ENCODE assay signal across 1 cellular context in genomic region chr19:35559281-35559659, GRCh38.
A peak's percentile ranks its signal among the peaks of the same experiment; 100 is the strongest.
TF ChIP-seq lines count a peak whose summit lies in the region.

No MANE protein-coding gene starts in this region.

TF ChIP-seq in GM12878, 131 proteins besides CTCF, POLR2A, EP300 and RAD21 (continues in another document):
- TF ChIP-seq SMAD1 (IDR thresholded peaks at IDR 0.05; ENCODE audit: low read depth, partially characterized antibody): no peak
- no peak for TF ChIP-seq RUNX3 (IDR thresholded peaks at IDR 0.05; ENCODE audit: low read length)
- no peak for TF ChIP-seq BCL3 (IDR thresholded peaks at IDR 0.05; ENCODE audit: borderline replicate concordance, insufficient read depth, low read depth, low read length, poor library complexity, severe bottlenecking)
- 0 out of 2 replicates have a peak, but pooled peaks have one; percentile 24 for TF ChIP-seq CREB1 (IDR thresholded peaks at IDR 0.05; ENCODE audit: low read depth)
- TF ChIP-seq MXI1 (IDR thresholded peaks at IDR 0.05; ENCODE audit: low read depth, low read length): peak; percentile 72
- TF ChIP-seq ZNF274 (IDR thresholded peaks at IDR 0.05; ENCODE audit: insufficient read depth, insufficient read length): no peak
- TF ChIP-seq ELK1 (IDR thresholded peaks at IDR 0.05; ENCODE audit: low read depth, low read length): no peak
- no peak for TF ChIP-seq ESRRA (IDR thresholded peaks at IDR 0.05; ENCODE audit: low read length)
- TF ChIP-seq PML (IDR thresholded peaks at IDR 0.05; ENCODE audit: low read length): no peak
- peak; percentile 39; the same call in 1 of the 2 replicates for TF ChIP-seq NBN (IDR thresholded peaks at IDR 0.05)
- TF ChIP-seq IKZF2 (IDR thresholded peaks at IDR 0.05): no peak
- no peak for TF ChIP-seq SRF (IDR thresholded peaks at IDR 0.05; ENCODE audit: low read depth in 2 of 2, low read length in 2 of 2)
- no peak for TF ChIP-seq E4F1 (IDR thresholded peaks at IDR 0.05; ENCODE audit: borderline replicate concordance, partially characterized antibody)
- TF ChIP-seq SMARCA5 (IDR thresholded peaks at IDR 0.05): no peak
- no peak for TF ChIP-seq RELA (IDR thresholded peaks at IDR 0.05; ENCODE audit: borderline replicate concordance, partially characterized antibody)
- TF ChIP-seq MEF2B (IDR thresholded peaks at IDR 0.05; ENCODE audit: partially characterized antibody, poor library complexity, severe bottlenecking): peak; percentile 94
- TF ChIP-seq SUZ12 (IDR thresholded peaks at IDR 0.05; ENCODE audit: unreplicated experiment): no peak
- TF ChIP-seq ZNF384 (IDR thresholded peaks at IDR 0.05; ENCODE audit: borderline replicate concordance, low read depth, low read length): no peak
- TF ChIP-seq DPF2 (IDR thresholded peaks at IDR 0.05): 0 out of 2 replicates have a peak, but pooled peaks have one; percentile 11
- no peak for TF ChIP-seq PAX5 (IDR thresholded peaks at IDR 0.05; ENCODE audit: borderline replicate concordance, low read depth, low read length)
- peak; percentile 90 for TF ChIP-seq RFX5 (IDR thresholded peaks at IDR 0.05; ENCODE audit: low read depth, low read length)
- peak; percentile 89 for TF ChIP-seq REST (IDR thresholded peaks at IDR 0.05; ENCODE audit: low read depth, low read length)
- no peak for TF ChIP-seq CBX3 (IDR thresholded peaks at IDR 0.05; ENCODE audit: borderline replicate concordance, low read depth)
- TF ChIP-seq ATF7 (IDR thresholded peaks at IDR 0.05; ENCODE audit: low read depth): no peak
- TF ChIP-seq TCF12 (IDR thresholded peaks at IDR 0.05; ENCODE audit: low read depth, low read length): no peak
- TF ChIP-seq CEBPZ (IDR thresholded peaks at IDR 0.05; ENCODE audit: low read depth, low read length): no peak
- TF ChIP-seq ZNF217 (IDR thresholded peaks at IDR 0.05): no peak
- TF ChIP-seq TAF1 (IDR thresholded peaks at IDR 0.05; ENCODE audit: borderline replicate concordance, low read depth, low read length): no peak
- TF ChIP-seq BCL11A (IDR thresholded peaks at IDR 0.05; ENCODE audit: low read depth, low read length): no peak
- TF ChIP-seq ETV6 (conservative IDR thresholded peaks at IDR 0.05 in 1 of 2, IDR thresholded peaks at IDR 0.05 in 1 of 2; ENCODE audit: borderline replicate concordance in 1 of 2, low read depth in 1 of 2): no peak
- TF ChIP-seq NKRF (conservative IDR thresholded peaks at IDR 0.05): no peak
- no peak for TF ChIP-seq NFYA (IDR thresholded peaks at IDR 0.05; ENCODE audit: borderline replicate concordance, low read depth, low read length)
- no peak for TF ChIP-seq NR2C1 (IDR thresholded peaks at IDR 0.05)
- TF ChIP-seq BACH1 (IDR thresholded peaks at IDR 0.05; ENCODE audit: borderline replicate concordance): no peak
- TF ChIP-seq HDGF (IDR thresholded peaks at IDR 0.05): no peak
- TF ChIP-seq BHLHE40 (IDR thresholded peaks at IDR 0.05; ENCODE audit: borderline replicate concordance in 1 of 2, low read depth in 2 of 2, low read length in 1 of 2): peak; percentile 29 to 51; a peak in 2 of 4 replicates
- no peak for TF ChIP-seq MYB (IDR thresholded peaks at IDR 0.05; ENCODE audit: borderline replicate concordance, low read depth, low read length)
- no peak for TF ChIP-seq GABPA (IDR thresholded peaks at IDR 0.05; ENCODE audit: low read depth)
- TF ChIP-seq ASH2L (IDR thresholded peaks at IDR 0.05; ENCODE audit: borderline replicate concordance, low read depth): no peak
- TF ChIP-seq PRDM15 (CRISPR knock-in tag; IDR thresholded peaks at IDR 0.05): no peak
- TF ChIP-seq CHD1 (IDR thresholded peaks at IDR 0.05; ENCODE audit: low read depth, low read length): no peak
- no peak for TF ChIP-seq SPI1 (IDR thresholded peaks at IDR 0.05; ENCODE audit: borderline replicate concordance, insufficient read depth, low read depth, low read length)
- TF ChIP-seq SKIL (IDR thresholded peaks at IDR 0.05; ENCODE audit: low read depth, poor library complexity, severe bottlenecking): no peak
